ENCODE assay signal across 8 cellular contexts in the genomic region with DNA sequence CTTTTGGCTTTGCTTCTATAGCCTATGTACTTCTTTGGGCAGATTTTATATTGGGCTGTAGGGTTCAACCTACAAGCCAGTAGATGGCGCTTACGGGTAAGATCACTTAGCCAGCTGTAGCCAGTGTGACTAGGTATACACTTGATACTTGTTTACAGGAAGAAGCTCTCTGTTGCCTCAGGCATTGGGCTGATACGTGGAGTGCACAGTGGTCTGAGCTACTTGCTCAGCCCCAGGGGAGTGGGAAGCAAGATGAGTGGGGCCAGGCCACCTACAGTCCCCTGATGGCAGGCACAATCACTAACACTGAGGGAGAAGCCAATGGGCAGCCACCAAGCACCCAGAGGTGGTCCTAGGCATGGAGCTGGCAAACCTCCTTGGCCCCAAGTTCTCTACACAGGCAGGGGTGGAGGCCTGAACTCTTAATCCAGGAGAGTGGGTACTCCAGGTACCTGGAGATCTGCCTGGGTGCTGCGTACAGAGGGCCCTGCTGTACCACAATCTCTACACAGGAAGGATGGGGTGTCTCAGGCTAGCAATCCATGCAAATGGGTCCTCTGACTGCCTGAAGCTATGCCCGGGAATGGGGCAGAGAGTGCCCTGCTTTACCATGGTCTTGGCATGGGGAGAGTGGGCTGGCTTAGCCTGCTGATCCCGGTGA.
DNase-seq lines count a peak whose midpoint lies in the region; ATAC-seq, FAIRE-seq and TF ChIP-seq lines count a peak whose summit lies in the region.

No MANE protein-coding gene starts in this region.

- no peaks in the 10 kb centered on the region for H3K9me3 ChIP-seq in CD8-positive, alpha-beta T cell (ENCODE audit: low read length)

- H3K27me3 Mint-ChIP-seq in CD8-positive, alpha-beta T cell (ENCODE audit: low read depth): no peaks in the 10 kb centered on the region
- H3K27me3 Mint-ChIP-seq in T-helper 2 cell treated with Interferon-gamma antibody and Interleukin-4, amounts not matched to agents 5 μg/mL and 100 μg/mL, for 36 hours (ENCODE audit: low read depth): no peaks in the 10 kb centered on the region

- no peaks in the 10 kb centered on the region for H3K36me3 ChIP-seq in CD8-positive, alpha-beta T cell (ENCODE audit: insufficient read depth, low read length)

- H3K27ac ChIP-seq in CD8-positive, alpha-beta T cell (ENCODE audit: low read depth, low read length): no peak overlapping the region

- peak; percentile 23 for TF ChIP-seq CTCF in CD8-positive, alpha-beta T cell (IDR thresholded peaks at IDR 0.05)

- H3K9me3 Mint-ChIP-seq in CD8-positive, alpha-beta T cell: peaks cover 13% of the 10 kb centered on the region
- H3K9me3 Mint-ChIP-seq in T-helper 2 cell treated with Interferon-gamma antibody and Interleukin-4, amounts not matched to agents 5 μg/mL and 100 μg/mL, for 36 hours: no peaks in the 10 kb centered on the region

- peak; percentile 77 for FAIRE-seq in GM18507 (lab: Jason Lieb, UNC)

- no peak overlapping the region for H3K4me3 Mint-ChIP-seq in CD8-positive, alpha-beta T cell
- H3K4me3 Mint-ChIP-seq in T-helper 2 cell treated with Interferon-gamma antibody and Interleukin-4, amounts not matched to agents 5 μg/mL and 100 μg/mL, for 36 hours: no peak overlapping the region

- intact Hi-C loops in CD8-positive, alpha-beta T cell (cut with DNase I, micrococcal nuclease): loop anchor here in 1 of 2 experiments (1.0 kb wide), 1 partner anchor 214 kb away; no protein-coding TSS in a partner anchor
- intact Hi-C loops in left ventricle myocardium superior (cut with micrococcal nuclease): no loop called here

- H3K27me3 ChIP-seq in CD8-positive, alpha-beta T cell (ENCODE audit: insufficient read depth, low read length): no peaks in the 10 kb centered on the region

- POLR2A ChIA-PET in CD8-positive, alpha-beta T cell (lab: Charles Lee): no interaction called here

- CTCF ChIA-PET in CD8-positive, alpha-beta T cell (lab: Charles Lee): interaction anchor here (0.7 to 1.2 kb wide), 2 partner anchors 144 to 205 kb away, joined by 3 read pairs; no protein-coding TSS in a partner anchor

- peak in 2 of 7 experiments; percentile 6 to 25 for DNase-seq in CD8-positive, alpha-beta T cell
- DNase-seq in GM18507 (ENCODE audit: extremely low spot score, insufficient read length, low read depth) (peak; percentile 17), Kasumi-1 (lab: John Stamatoyannopoulos, UW) (peak; percentile 5 to 32), left ventricle myocardium superior (no peak), dedifferentiated amniotic fluid mesenchymal stem cell (ENCODE audit: extremely low spot score) (no peak), DMS79 (lab: John Stamatoyannopoulos, UW) (no peak)
- DNase-seq in T-helper 2 cell treated with Interferon-gamma antibody and Interleukin-4, amounts not matched to agents 5 μg/mL and 100 μg/mL, for 36 hours (ENCODE audit: low spot score): peak; percentile 24

- H3K4me3 ChIP-seq in CD8-positive, alpha-beta T cell (ENCODE audit: low read depth, low read length): no peak overlapping the region

- H3K36me3 Mint-ChIP-seq in CD8-positive, alpha-beta T cell: peaks cover 38% of the 10 kb centered on the region
- H3K36me3 Mint-ChIP-seq in T-helper 2 cell treated with Interferon-gamma antibody and Interleukin-4, amounts not matched to agents 5 μg/mL and 100 μg/mL, for 36 hours (ENCODE audit: low read depth): peaks cover 2% of the 10 kb centered on the region

- ATAC-seq in CD8-positive, alpha-beta T cell: peak; percentile 74
- ATAC-seq in left ventricle myocardium superior: peak; percentile 65
- no peak for ATAC-seq in HG03139 (IDR thresholded peaks at IDR 0.05; ENCODE audit: unreplicated experiment)

- peak overlapping the region; percentile 68 for H3K27ac Mint-ChIP-seq in CD8-positive, alpha-beta T cell
- peak overlapping the region; percentile 91 for H3K27ac Mint-ChIP-seq in T-helper 2 cell treated with Interferon-gamma antibody and Interleukin-4, amounts not matched to agents 5 μg/mL and 100 μg/mL, for 36 hours

- H3K4me1 ChIP-seq in CD8-positive, alpha-beta T cell (ENCODE audit: insufficient read depth, low read length): peaks cover 7% of the 10 kb centered on the region

- H3K4me1 Mint-ChIP-seq in CD8-positive, alpha-beta T cell (ENCODE audit: low read depth): peaks cover 22% of the 10 kb centered on the region
- H3K4me1 Mint-ChIP-seq in T-helper 2 cell treated with Interferon-gamma antibody and Interleukin-4, amounts not matched to agents 5 μg/mL and 100 μg/mL, for 36 hours (ENCODE audit: low read depth): peaks cover 8% of the 10 kb centered on the region

Comparison
In these comparisons a context has a peak if more than half of its experiments do, and no peak if none do; other contexts are left out.
1. DNase-seq: peak in GM18507 (single experiment), Kasumi-1 (2 of 2) and T-helper 2 cell treated with Interferon-gamma antibody and Interleukin-4, amounts not matched to agents 5 μg/mL and 100 μg/mL, for 36 hours (single experiment); none in left ventricle myocardium superior (single experiment), dedifferentiated amniotic fluid mesenchymal stem cell (single experiment) and DMS79 (single experiment).